8 cellular contexts compared by ENCODE assay signal in the genomic region with DNA sequence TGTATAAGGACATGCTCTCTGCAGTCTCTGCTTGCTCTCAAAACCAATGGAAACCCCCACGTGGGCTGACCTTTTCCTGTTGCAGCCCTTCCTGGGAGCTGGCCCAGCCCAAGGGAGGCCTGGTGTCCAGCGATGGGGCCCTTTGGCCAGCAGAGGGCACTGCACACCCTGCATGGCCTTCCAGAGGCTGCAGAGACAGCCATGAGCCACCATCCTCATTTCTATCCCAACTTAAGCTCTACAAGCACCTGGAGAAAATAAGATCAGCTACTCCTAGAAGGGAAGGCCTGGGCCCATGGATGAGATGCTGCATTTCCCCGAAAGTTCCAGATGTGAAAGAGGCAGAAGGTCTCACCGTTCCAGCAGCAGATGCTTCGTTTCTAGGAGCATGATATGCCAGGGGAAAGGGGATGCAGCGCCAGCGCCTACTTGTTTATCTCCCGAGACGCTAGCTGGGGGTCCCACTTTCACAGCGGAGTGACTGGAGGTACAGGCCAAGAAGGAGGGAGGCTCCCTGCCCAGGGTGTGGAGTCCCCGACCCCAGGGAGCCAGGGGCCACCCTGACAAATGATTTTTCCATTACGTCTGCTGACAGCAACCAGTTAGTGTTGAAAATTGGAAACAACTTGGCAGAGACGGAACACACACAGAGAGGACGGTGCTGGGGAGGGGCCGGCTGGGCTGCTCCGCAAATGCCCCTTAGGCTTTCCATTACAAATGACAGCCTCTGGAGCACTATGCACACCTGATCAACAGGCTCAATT.
DNase-seq lines count a peak whose midpoint lies in the region; ATAC-seq and TF ChIP-seq lines count a peak whose summit lies in the region.

No MANE protein-coding gene starts in this region.

- no peak overlapping the region for H2AFZ ChIP-seq in neural progenitor cell (replicated peaks)

- peaks cover 43% of the 10 kb centered on the region for H3K27me3 Mint-ChIP-seq in activated T-cell treated with anti-CD3 and anti-CD28 coated beads, Interleukin-2, amount 50 U/mL, for 24 hours
- H3K27me3 Mint-ChIP-seq in neural progenitor cell (ENCODE audit: insufficient read depth, low read depth), result peaks cover 4% of the 10 kb centered on the region

- TF ChIP-seq CTCF in neural progenitor cell (IDR thresholded peaks at IDR 0.05) (peak; percentile 99), testis (IDR thresholded peaks at IDR 0.05) (peak; percentile 87 to 94 (median 87))

- H3K4me1 ChIP-seq in neural progenitor cell, result peaks cover 6% of the 10 kb centered on the region
- H3K4me1 ChIP-seq in testis, result peaks cover 50% of the 10 kb centered on the region

- no peak overlapping the region for H3K4me3 Mint-ChIP-seq in activated T-cell treated with anti-CD3 and anti-CD28 coated beads, Interleukin-2, amount 50 U/mL, for 24 hours
- H3K4me3 Mint-ChIP-seq in neural progenitor cell, result no peak overlapping the region

- intact Hi-C loops in testis (cut with DNase I; ENCODE audit: low total_unique reads), result no loop called here

- H3K36me3 Mint-ChIP-seq in activated T-cell treated with anti-CD3 and anti-CD28 coated beads, Interleukin-2, amount 50 U/mL, for 24 hours (ENCODE audit: low read depth), result no peaks in the 10 kb centered on the region
- peaks cover 13% of the 10 kb centered on the region for H3K36me3 Mint-ChIP-seq in neural progenitor cell

- DNase-seq in COLO829 (ENCODE audit: low spot score) (peak; percentile 78), OCI-M2 (lab: John Stamatoyannopoulos, UW; ENCODE audit: unreplicated experiment) (peak; percentile 36), fibroblast of peridontal ligament (ENCODE audit: extremely low read depth) (peak; percentile 84), neural progenitor cell (ENCODE audit: low spot score) (peak; percentile 92), testis (peak; percentile 92)
- DNase-seq in activated T-cell treated with anti-CD3 and anti-CD28 coated beads, Interleukin-2, amount 50 U/mL, for 24 hours, result peak; percentile 74

- 40 to 52% methylated on average over 15 to 16 of the region's 16 CpGs for WGBS in testis, 2 donors

- H3K79me2 ChIP-seq in neural progenitor cell (ENCODE audit: low read depth), result peaks cover 98% of the 10 kb centered on the region

- peaks cover 99% of the 10 kb centered on the region for H4K20me1 ChIP-seq in neural progenitor cell (ENCODE audit: low read depth)

- H3K4me1 Mint-ChIP-seq in activated T-cell treated with anti-CD3 and anti-CD28 coated beads, Interleukin-2, amount 50 U/mL, for 24 hours (ENCODE audit: low read depth), result no peaks in the 10 kb centered on the region
- H3K4me1 Mint-ChIP-seq in neural progenitor cell, result peaks cover 36% of the 10 kb centered on the region

- H3K9me3 ChIP-seq in neural progenitor cell (ENCODE audit: low read depth) (no peaks in the 10 kb centered on the region), testis (no peaks in the 10 kb centered on the region)

- no peaks in the 10 kb centered on the region for H3K9me3 Mint-ChIP-seq in activated T-cell treated with anti-CD3 and anti-CD28 coated beads, Interleukin-2, amount 50 U/mL, for 24 hours
- no peaks in the 10 kb centered on the region for H3K9me3 Mint-ChIP-seq in neural progenitor cell

- TF ChIP-seq POLR2A in testis (IDR thresholded peaks at IDR 0.05), result no peak

- peak; percentile 89 for ATAC-seq in GM19438 (IDR thresholded peaks at IDR 0.05; ENCODE audit: low read depth, unreplicated experiment)
- peak; percentile 83 for ATAC-seq in HG03565 (IDR thresholded peaks at IDR 0.05; ENCODE audit: unreplicated experiment)

- H3K27me3 ChIP-seq in neural progenitor cell, result no peaks in the 10 kb centered on the region
- no peaks in the 10 kb centered on the region for H3K27me3 ChIP-seq in testis

- no peak overlapping the region for H3K4me3 ChIP-seq in neural progenitor cell
- H3K4me3 ChIP-seq in testis, result no peak overlapping the region

- no peak overlapping the region for H3K9ac ChIP-seq in neural progenitor cell

- H3K27ac ChIP-seq in neural progenitor cell (no peak overlapping the region), testis (peak overlapping the region; percentile 65 to 70)

- H3K36me3 ChIP-seq in neural progenitor cell (no peaks in the 10 kb centered on the region), testis (ENCODE audit: low read depth, missing control alignments) (no peaks in the 10 kb centered on the region)

- H3K27ac Mint-ChIP-seq in activated T-cell treated with anti-CD3 and anti-CD28 coated beads, Interleukin-2, amount 50 U/mL, for 24 hours, result no peak overlapping the region
- H3K27ac Mint-ChIP-seq in neural progenitor cell, result no peak overlapping the region

- no peak overlapping the region for H3K4me2 ChIP-seq in neural progenitor cell

- peaks cover 12% of the 10 kb centered on the region for H3F3A ChIP-seq in neural progenitor cell (ENCODE audit: low read depth)

Comparison
In these comparisons a context has a peak if more than half of its experiments do, and no peak if none do; other contexts are left out.
1. DNase-seq: peak in every context shown above with its lines; median percentile 92 in neural progenitor cell; 92 in testis; 84 in fibroblast of peridontal ligament; 78 in COLO829; 74 in activated T-cell treated with anti-CD3 and anti-CD28 coated beads, Interleukin-2, amount 50 U/mL, for 24 hours; 36 in OCI-M2.